Comparison of ENCODE assay signal across 30 cellular contexts in the genomic region with DNA sequence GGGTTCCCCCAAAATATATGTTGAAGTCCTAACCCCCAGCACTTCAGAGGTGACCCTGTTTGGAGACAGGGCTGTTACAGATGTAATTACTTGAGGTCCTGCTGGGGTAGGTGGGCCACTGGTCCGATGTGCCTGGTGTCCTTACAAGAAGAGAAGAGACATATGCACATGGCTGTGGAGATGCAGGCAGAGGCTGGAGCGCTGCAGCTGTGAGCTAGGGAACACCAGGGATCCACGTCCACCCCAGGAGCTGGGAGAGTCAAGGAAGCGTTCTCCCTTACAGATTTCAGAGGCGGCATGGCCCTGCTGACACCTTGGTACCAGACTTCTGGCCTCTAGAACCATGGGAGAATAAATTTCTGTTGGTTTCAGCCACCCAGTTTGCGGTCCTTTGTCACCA. TPM values are rescaled to one million over a fixed set of nuclear protein-coding genes. Genes with fewer than 3 reads are reported as not detected.
DNase-seq lines count a peak whose midpoint lies in the region; ATAC-seq, FAIRE-seq and TF ChIP-seq lines count a peak whose summit lies in the region.
"Had no signal": no experiment of that assay in that cellular context is flagged by ENCODE, and none has a peak within 500 bp of the region (broad histone marks: within the 10 kb centered on the region; RNA-seq: fewer than 3 reads in every experiment).

No MANE protein-coding gene starts in this region.

- no peak overlapping the region for H3K9ac ChIP-seq in H1 (replicated peaks in 1 of 4; ENCODE audit: extremely low read depth in 1 of 4, low read depth in 3 of 4, low read length in 3 of 4)
- H3K9ac ChIP-seq in neuronal stem cell (ENCODE audit: low read depth, low read length, poor library complexity), result no peak overlapping the region
- H3K9ac ChIP-seq: BLaER1 had no signal

- TF ChIP-seq EP300 in H1 (IDR thresholded peaks at IDR 0.05; ENCODE audit: borderline replicate concordance in 1 of 2, low read depth in 2 of 2, low read length in 2 of 2), result no peak
- TF ChIP-seq EP300 in esophagus muscularis mucosa (IDR thresholded peaks at IDR 0.05), result no peak

- H3K27me3 ChIP-seq in H1 (replicated peaks in 1 of 4; ENCODE audit: control insufficient read depth in 3 of 4, extremely low read depth in 1 of 4, insufficient read depth in 3 of 4, low read length in 3 of 4), result no peaks in the 10 kb centered on the region
- no peaks in the 10 kb centered on the region for H3K27me3 ChIP-seq in esophagus muscularis mucosa
- peaks cover 0 to 3% (median 0%) of the 10 kb centered on the region in 3 experiments for H3K27me3 ChIP-seq in neuronal stem cell (ENCODE audit: control insufficient read depth in 3 of 3, insufficient read depth in 3 of 3, low read depth in 1 of 3, low read length in 3 of 3)
- H3K27me3 ChIP-seq: BE2C, BLaER1 had no signal

- H3K36me3 ChIP-seq in H1 (ENCODE audit: control insufficient read depth in 2 of 4, insufficient read depth in 4 of 4, low read length in 3 of 4) (no peaks in the 10 kb centered on the region), esophagus muscularis mucosa (no peaks in the 10 kb centered on the region), neuronal stem cell (replicated peaks in 1 of 2; ENCODE audit: control insufficient read depth in 2 of 2, insufficient read depth in 2 of 2, low read length in 2 of 2) (no peaks in the 10 kb centered on the region)
- H3K36me3 ChIP-seq: BE2C, BLaER1 had no signal

- H4K91ac ChIP-seq in H1 (replicated peaks; ENCODE audit: insufficient read length, low read length) (peak overlapping the region; percentile 59), neuronal stem cell (ENCODE audit: low read depth, low read length, poor library complexity) (no peak overlapping the region)

- H3K23ac ChIP-seq in H1 (ENCODE audit: insufficient read length) (no peak overlapping the region), neuronal stem cell (ENCODE audit: low read depth, low read length, poor library complexity) (no peak overlapping the region)

- no peaks in the 10 kb centered on the region for H3K23me2 ChIP-seq in H1 (ENCODE audit: low read depth, low read length)

- TF ChIP-seq CTCF in H1 (IDR thresholded peaks at IDR 0.05; ENCODE audit: control extremely low read depth in 1 of 3, insufficient read depth in 1 of 3, low read depth in 1 of 3, low read length in 3 of 3) (no peak), esophagus muscularis mucosa (IDR thresholded peaks at IDR 0.05) (no peak)

- H3K79me1 ChIP-seq in H1 (ENCODE audit: low read depth, low read length), result no peaks in the 10 kb centered on the region
- H3K79me1 ChIP-seq in neuronal stem cell (ENCODE audit: low read depth, low read length), result no peaks in the 10 kb centered on the region

- intact Hi-C loops in esophagus muscularis mucosa (cut with DNase I), result no loop called here

- H2BK20ac ChIP-seq in H1 (ENCODE audit: low read length), result no peak overlapping the region

- TF ChIP-seq RAD21 in H1 (IDR thresholded peaks at IDR 0.05 in 1 of 2, conservative IDR thresholded peaks at IDR 0.05 in 1 of 2; ENCODE audit: low read depth in 2 of 2, low read length in 2 of 2), result no peak

- no peak overlapping the region for H2AFZ ChIP-seq in H1 (ENCODE audit: low read length)
- H2AFZ ChIP-seq in neuronal stem cell (ENCODE audit: low read length), result no peak overlapping the region

- H3K4ac ChIP-seq in H1 (replicated peaks; ENCODE audit: insufficient read length, low read depth, low read length) (no peak overlapping the region), neuronal stem cell (ENCODE audit: low read length) (no peak overlapping the region)

- H3K4me3 ChIP-seq in H1 (ENCODE audit: extremely low read depth in 1 of 4, insufficient read depth in 2 of 4, low read depth in 3 of 4, low read length in 4 of 4) (no peak overlapping the region), esophagus muscularis mucosa (no peak overlapping the region), neuronal stem cell (ENCODE audit: low read length in 2 of 2) (no peak overlapping the region)
- H3K4me3 ChIP-seq: BLaER1, GM12878 had no signal

- no peak overlapping the region for H4K5ac ChIP-seq in H1 (ENCODE audit: insufficient read length, low read depth, low read length)

- H3K27me3 Mint-ChIP-seq in activated T-cell treated with anti-CD3 and anti-CD28 coated beads, Interleukin-2, amount 50 U/mL, for 4 hours (ENCODE audit: low read depth), result no peaks in the 10 kb centered on the region

- no peak overlapping the region for H3K56ac ChIP-seq in H1 (replicated peaks; ENCODE audit: insufficient read length, low read depth, low read length)

- H3K27ac ChIP-seq in H1 (ENCODE audit: low read depth, low read length) (no peak overlapping the region), esophagus muscularis mucosa (replicated peaks in 1 of 4) (no peak overlapping the region), neuronal stem cell (replicated peaks; ENCODE audit: low read length) (no peak overlapping the region)
- H3K27ac ChIP-seq: BLaER1 had no signal

- 89% methylated on average over 5 of the region's 6 CpGs; no CpG with 5 or more reads in 1 of the 2 experiments for WGBS in H1 (ENCODE audit: extremely low coverage in 1 of 2, insufficient coverage in 1 of 2, insufficient read length in 1 of 2, insufficient replicate concordance in 2 of 2, low coverage in 1 of 2, low lambda C conversion rate in 2 of 2, missing lambda C conversion rate in 1 of 2), 2 experiments
- 79% methylated on average over 6 of the region's 6 CpGs for WGBS in esophagus muscularis mucosa
- WGBS in neuronal stem cell (ENCODE audit: extremely low coverage in 2 of 2, insufficient read length in 2 of 2, insufficient replicate concordance in 1 of 2), 2 donors, result no CpG with 5 or more reads among the region's 6 CpGs

- H2BK120ac ChIP-seq in H1 (replicated peaks; ENCODE audit: low read depth, low read length) (no peak overlapping the region), neuronal stem cell (ENCODE audit: low read depth, low read length) (no peak overlapping the region)

- no peak for ATAC-seq in activated T-cell treated with anti-CD3 and anti-CD28 coated beads, Interleukin-2, amount 50 U/mL, for 4 hours
- ATAC-seq: GM12878 had no signal

- CTCF ChIA-PET in H1 (lab: Charles Lee; ENCODE audit: partially characterized antibody), result interaction anchor here (1.5 kb wide), 1 partner anchor 8 kb away, joined by 3 read pairs; no protein-coding TSS in a partner anchor

- H3K4me2 ChIP-seq in H1 (ENCODE audit: insufficient read depth in 1 of 2, low read depth in 2 of 2, low read length in 2 of 2) (no peak overlapping the region), neuronal stem cell (ENCODE audit: insufficient read depth, low read length, poor library complexity, severe bottlenecking) (no peak overlapping the region)
- H3K4me2 ChIP-seq: BLaER1 had no signal

- H3K36me3 Mint-ChIP-seq in activated T-cell treated with anti-CD3 and anti-CD28 coated beads, Interleukin-2, amount 50 U/mL, for 4 hours (ENCODE audit: insufficient read depth), result no peaks in the 10 kb centered on the region
- H3K36me3 Mint-ChIP-seq: CD14-positive monocyte; CD4-positive, alpha-beta memory T cell; CD4-positive, CD25-positive, alpha-beta regulatory T cell; CD8-positive, alpha-beta memory T cell had no signal

- TF ChIP-seq POLR2A in H1 (IDR thresholded peaks at IDR 0.05; ENCODE audit: control extremely low read depth in 1 of 2, low read depth in 2 of 2, low read length in 2 of 2), result no peak
- no peak for TF ChIP-seq POLR2A in esophagus muscularis mucosa (IDR thresholded peaks at IDR 0.05; ENCODE audit: low read depth)
- no peak for TF ChIP-seq POLR2A in erythroblast (IDR thresholded peaks at IDR 0.05; ENCODE audit: low read length)

- H3K18ac ChIP-seq in H1 (ENCODE audit: extremely low read depth, low read length) (no peak overlapping the region), neuronal stem cell (ENCODE audit: low read length) (peak overlapping the region; percentile 32)

- H2BK15ac ChIP-seq in H1 (ENCODE audit: low read length) (no peak overlapping the region), neuronal stem cell (ENCODE audit: low read length) (no peak overlapping the region)

- H4K8ac ChIP-seq in H1 (ENCODE audit: extremely low read depth, insufficient read depth, low read length) (no peak overlapping the region), neuronal stem cell (ENCODE audit: low read depth, low read length) (no peak overlapping the region)

- H2BK12ac ChIP-seq in H1 (ENCODE audit: low read depth, low read length) (no peak overlapping the region), neuronal stem cell (ENCODE audit: low read length) (no peak overlapping the region)

- H3K4me1 Mint-ChIP-seq in activated T-cell treated with anti-CD3 and anti-CD28 coated beads, Interleukin-2, amount 50 U/mL, for 4 hours (ENCODE audit: low read depth), result peaks cover 8% of the 10 kb centered on the region
- H3K4me1 Mint-ChIP-seq: CD14-positive monocyte had no signal

- no peaks in the 10 kb centered on the region for H3K79me2 ChIP-seq in H1 (ENCODE audit: control insufficient read depth in 1 of 2, insufficient read depth in 2 of 2, low read length in 2 of 2)

- H2BK5ac ChIP-seq in H1 (ENCODE audit: low read depth, low read length) (no peak overlapping the region), neuronal stem cell (ENCODE audit: low read length) (no peak overlapping the region)

- H3K9me3 ChIP-seq in H1 (ENCODE audit: insufficient read depth in 2 of 2, low read depth in 1 of 2, low read length in 1 of 2) (no peaks in the 10 kb centered on the region), esophagus muscularis mucosa (no peaks in the 10 kb centered on the region), neuronal stem cell (replicated peaks in 1 of 2; ENCODE audit: control insufficient read depth in 2 of 2, insufficient read depth in 1 of 2, low read depth in 1 of 2, low read length in 2 of 2) (no peaks in the 10 kb centered on the region)
- H3K9me3 ChIP-seq: BE2C, BLaER1 had no signal

- H3K9me3 Mint-ChIP-seq in activated T-cell treated with anti-CD3 and anti-CD28 coated beads, Interleukin-2, amount 50 U/mL, for 4 hours, result no peaks in the 10 kb centered on the region
- H3K9me3 Mint-ChIP-seq: CD4-positive, alpha-beta memory T cell; CD8-positive, alpha-beta memory T cell had no signal

- H3K4me1 ChIP-seq in H1 (replicated peaks in 1 of 4; ENCODE audit: control insufficient read depth in 3 of 4, insufficient read depth in 4 of 4, low read length in 3 of 4) (peaks cover 0 to under 1% (median 0%) of the 10 kb centered on the region in 4 experiments; a peak in 1 of 7 replicates), esophagus muscularis mucosa (peaks cover 0 to 8% (median 0%) of the 10 kb centered on the region in 4 donors), neuronal stem cell (ENCODE audit: control insufficient read depth in 2 of 2, insufficient read depth in 1 of 2, low read depth in 1 of 2, low read length in 2 of 2) (no peaks in the 10 kb centered on the region)
- H3K4me1 ChIP-seq: BE2C had no signal

- no peak overlapping the region for H3K14ac ChIP-seq in H1 (ENCODE audit: insufficient read length)
- peak overlapping the region; percentile 39 for H3K14ac ChIP-seq in neuronal stem cell (ENCODE audit: low read length)

- no peaks in the 10 kb centered on the region for H4K20me1 ChIP-seq in H1 (replicated peaks in 1 of 2; ENCODE audit: control insufficient read depth in 1 of 2, insufficient read depth in 2 of 2, low read length in 2 of 2)
- H4K20me1 ChIP-seq: BLaER1 had no signal

- POLR2A ChIA-PET in H1 (lab: Charles Lee; ENCODE audit: partially characterized antibody), result no interaction called here

- no peak for FAIRE-seq in H1 (lab: Jason Lieb, UNC)
- FAIRE-seq: A204.1, GM12878, GM12892, GM18507 had no signal

- DNase-seq in H1 (ENCODE audit: low read depth in 1 of 2, low spot score in 2 of 2) (no peak), esophagus muscularis mucosa (ENCODE audit: extremely low spot score) (peak; percentile 91), neuronal stem cell (ENCODE audit: low spot score) (no peak), NCI-H748 (lab: John Stamatoyannopoulos, UW; ENCODE audit: unreplicated experiment) (no peak), erythroblast (lab: John Stamatoyannopoulos, UW) (no peak)
- DNase-seq in activated T-cell treated with anti-CD3 and anti-CD28 coated beads, Interleukin-2, amount 50 U/mL, for 4 hours, result no peak
- DNase-seq: 8988T; ACHN; BE2C; C1 segment of cervical spinal cord; CD4-positive, alpha-beta memory T cell; CD4-positive, CD25-positive, alpha-beta regulatory T cell; CD8-positive, alpha-beta memory T cell; COR-L47; DMS 273 treated with DMSO at 0.1 percent for 48 hours; DMS153; DMS53; DMS79; DND-41; EL; GDM1 had no signal

- H2AK5ac ChIP-seq in H1 (ENCODE audit: low read depth, low read length) (no peak overlapping the region), neuronal stem cell (ENCODE audit: low read depth, low read length) (no peak overlapping the region)

- H3K4me3 Mint-ChIP-seq in activated T-cell treated with anti-CD3 and anti-CD28 coated beads, Interleukin-2, amount 50 U/mL, for 4 hours, result no peak overlapping the region
- H3K4me3 Mint-ChIP-seq: CD14-positive monocyte; CD4-positive, alpha-beta memory T cell; CD4-positive, CD25-positive, alpha-beta regulatory T cell; CD8-positive, alpha-beta memory T cell had no signal

RNA-seq across cellular contexts. Expression of a gene that starts 11.7 kb away (rescaled TPM):
- total RNA-seq in H1 (2021; fragmentation: NEBNext Ultra II Directional; extraction: Animal tissue kit (Norgen Biotek cat#: 25700)), result 1.2 and 1.4 TPM in 2 replicates
- polyA plus RNA-seq in H1 (2011; rRNA removed), result 0.23 TPM in 1 of 2 replicates, not detected in the other
- 0.23 TPM for polyA plus RNA-seq in H1 (2011; cell fraction: cytosol; rRNA removed)
- 0.24 TPM for polyA plus RNA-seq in H1 (2011; cell fraction: nucleus; rRNA removed)
- 0.24 to 0.57 TPM (median 0.31 TPM) in 4 replicates for polyA plus RNA-seq in H1 (2012, experiment 1 of 2)
- not detected for polyA plus RNA-seq in H1 (2012, experiment 2 of 2)
- 0.75 TPM for polyA plus RNA-seq in H1 (2013, experiment 1 of 2)
- polyA plus RNA-seq in H1 (2013, experiment 2 of 2), result 0.75 TPM
- 0.28 and 1.2 TPM in 2 replicates for polyA minus RNA-seq in H1 (2011; rRNA and poly(A)+ RNA removed)
- not detected for polyA minus RNA-seq in H1 (2011; cell fraction: cytosol; rRNA and poly(A)+ RNA removed)
- polyA minus RNA-seq in H1 (2011; cell fraction: nucleus; rRNA and poly(A)+ RNA removed), result 0.40 TPM
- total RNA-seq in esophagus muscularis mucosa, result under 1 TPM in 1 of 4 donors, not detected in 3; 0.75 TPM
- polyA plus RNA-seq in neuronal stem cell (2013, experiment 1 of 2), result not detected
- not detected for polyA plus RNA-seq in neuronal stem cell (2013, experiment 2 of 2)
- not detected for total RNA-seq in activated T-cell treated with anti-CD3 and anti-CD28 coated beads, Interleukin-2, amount 50 U/mL, for 4 hours
- total RNA-seq: A673; CD4-positive, alpha-beta memory T cell; CD4-positive, CD25-positive, alpha-beta regulatory T cell; CD8-positive, alpha-beta memory T cell; G401; GM12878 had no signal
- polyA plus RNA-seq: AG04450; CD14-positive monocyte; CD4-positive, alpha-beta memory T cell; CD4-positive, CD25-positive, alpha-beta regulatory T cell; CD8-positive, alpha-beta memory T cell had no signal
